Comparison of ENCODE assay signal across 8 cellular contexts in genomic region chr22:36160499-36160942, GRCh38.
DNase-seq lines count a peak whose midpoint lies in the region; ATAC-seq and TF ChIP-seq lines count a peak whose summit lies in the region.

TSS of gene APOL3 (minus strand) at chr22:36160755. CDS start at chr22:36149055, 11,700 bp downstream.

- H3K9me3 Mint-ChIP-seq in T-helper 1 cell treated with Interleukin-12 subunit alpha and Interleukin-12 subunit beta and Interleukin-4 antibody, amounts not matched to agents 30 μg/mL and 1 μg/mL, for 36 hours, result no peaks in the 10 kb centered on the region
- H3K9me3 Mint-ChIP-seq in dendritic cell treated with granulocyte-macrophage colony-stimulating factor and Interleukin-4, amounts not matched to agents 40 ng/mL and 50 ng/mL, for 4 days, result no peaks in the 10 kb centered on the region

- intact Hi-C loops in dendritic cell treated with granulocyte-macrophage colony-stimulating factor and Interleukin-4, amounts not matched to agents 40 ng/mL and 50 ng/mL, for 4 days (cut with micrococcal nuclease), result no loop called here

- no peaks in the 10 kb centered on the region for H3K9me3 ChIP-seq in muscle layer of duodenum (ENCODE audit: control insufficient read depth in 1 of 2, low read length in 2 of 2)

- peaks cover 37% of the 10 kb centered on the region for H3K36me3 Mint-ChIP-seq in T-helper 1 cell treated with Interleukin-12 subunit alpha and Interleukin-12 subunit beta and Interleukin-4 antibody, amounts not matched to agents 30 μg/mL and 1 μg/mL, for 36 hours (ENCODE audit: low read depth)
- peaks cover 7% of the 10 kb centered on the region for H3K36me3 Mint-ChIP-seq in dendritic cell treated with granulocyte-macrophage colony-stimulating factor and Interleukin-4, amounts not matched to agents 40 ng/mL and 50 ng/mL, for 4 days (ENCODE audit: low read depth)

- H3K36me3 ChIP-seq in muscle layer of duodenum (ENCODE audit: control insufficient read depth in 1 of 2, insufficient read depth in 2 of 2, low read length in 2 of 2), result no peaks in the 10 kb centered on the region

- no peak for ATAC-seq in HG02623 (IDR thresholded peaks at IDR 0.05; ENCODE audit: unreplicated experiment)

- H3K27ac Mint-ChIP-seq in T-helper 1 cell treated with Interleukin-12 subunit alpha and Interleukin-12 subunit beta and Interleukin-4 antibody, amounts not matched to agents 30 μg/mL and 1 μg/mL, for 36 hours, result peak within 1 kb of the TSS; percentile 95
- peak within 1 kb of the TSS; percentile 82 for H3K27ac Mint-ChIP-seq in dendritic cell treated with granulocyte-macrophage colony-stimulating factor and Interleukin-4, amounts not matched to agents 40 ng/mL and 50 ng/mL, for 4 days

- peak within 1 kb of the TSS; percentile 64 for H3K27ac ChIP-seq in muscle layer of duodenum (ENCODE audit: low read length)

- in situ Hi-C loops in GM13976 (cut with MboI; ENCODE audit: low sequenced_read_pairs, unreplicated experiment), result no loop called here

- H3K4me3 Mint-ChIP-seq in T-helper 1 cell treated with Interleukin-12 subunit alpha and Interleukin-12 subunit beta and Interleukin-4 antibody, amounts not matched to agents 30 μg/mL and 1 μg/mL, for 36 hours, result peak within 1 kb of the TSS; percentile 93
- peak within 1 kb of the TSS; percentile 74 for H3K4me3 Mint-ChIP-seq in dendritic cell treated with granulocyte-macrophage colony-stimulating factor and Interleukin-4, amounts not matched to agents 40 ng/mL and 50 ng/mL, for 4 days

- peaks cover 82% of the 10 kb centered on the region for H3K4me1 Mint-ChIP-seq in T-helper 1 cell treated with Interleukin-12 subunit alpha and Interleukin-12 subunit beta and Interleukin-4 antibody, amounts not matched to agents 30 μg/mL and 1 μg/mL, for 36 hours (ENCODE audit: low read depth)
- peaks cover 99% of the 10 kb centered on the region for H3K4me1 Mint-ChIP-seq in dendritic cell treated with granulocyte-macrophage colony-stimulating factor and Interleukin-4, amounts not matched to agents 40 ng/mL and 50 ng/mL, for 4 days (ENCODE audit: low read depth)

- peak within 1 kb of the TSS; percentile 42 to 51 for H3K4me3 ChIP-seq in muscle layer of duodenum (ENCODE audit: low read depth in 1 of 2, low read length in 2 of 2)

- no peak for TF ChIP-seq CTCF in GM13976 (IDR thresholded peaks at IDR 0.05; ENCODE audit: borderline replicate concordance, control extremely low read depth, extremely low read depth, insufficient read depth, missing control alignments)

- DNase-seq in GM13976 (ENCODE audit: low spot score) (peak; percentile 42), NCI-H146 treated with DMSO at 0.1 percent for 48 hours (lab: John Stamatoyannopoulos, UW; ENCODE audit: unreplicated experiment) (no peak), NCI-H2107 (lab: John Stamatoyannopoulos, UW) (no peak), NCI-H128 (lab: John Stamatoyannopoulos, UW; ENCODE audit: unreplicated experiment) (no peak)

- no peaks in the 10 kb centered on the region for H3K27me3 ChIP-seq in muscle layer of duodenum (ENCODE audit: low read depth, low read length)

- peaks cover 20 to 28% of the 10 kb centered on the region in 2 donors for H3K4me1 ChIP-seq in muscle layer of duodenum (ENCODE audit: control insufficient read depth in 1 of 2, insufficient read depth in 2 of 2, low read length in 2 of 2)

- H3K27me3 Mint-ChIP-seq in T-helper 1 cell treated with Interleukin-12 subunit alpha and Interleukin-12 subunit beta and Interleukin-4 antibody, amounts not matched to agents 30 μg/mL and 1 μg/mL, for 36 hours (ENCODE audit: low read depth), result no peaks in the 10 kb centered on the region
- H3K27me3 Mint-ChIP-seq in dendritic cell treated with granulocyte-macrophage colony-stimulating factor and Interleukin-4, amounts not matched to agents 40 ng/mL and 50 ng/mL, for 4 days, result no peaks in the 10 kb centered on the region
